In genomic region chr17:29665480-29665807, GRCh38 we compare ENCODE assay signal across 1 cellular context.
A peak's percentile ranks its signal among the peaks of the same experiment; 100 is the strongest.
TF ChIP-seq lines count a peak whose summit lies in the region.

No MANE protein-coding gene starts in this region.

TF ChIP-seq in GM12878, 131 proteins besides CTCF, POLR2A, EP300 and RAD21:
- TF ChIP-seq RELB (IDR thresholded peaks at IDR 0.05; ENCODE audit: low read depth) (no peak), SPI1 (IDR thresholded peaks at IDR 0.05; ENCODE audit: borderline replicate concordance, insufficient read depth, low read depth, low read length) (peak; percentile 72), STAT1 (conservative IDR thresholded peaks at IDR 0.05) (no peak), POLR2AphosphoS5 (IDR thresholded peaks at IDR 0.05; ENCODE audit: low read length) (no peak), RUNX3 (IDR thresholded peaks at IDR 0.05; ENCODE audit: low read length) (peak; percentile 50), NR2C1 (IDR thresholded peaks at IDR 0.05) (no peak), ELK1 (IDR thresholded peaks at IDR 0.05; ENCODE audit: low read depth, low read length) (no peak), NR2C2 (IDR thresholded peaks at IDR 0.05; ENCODE audit: borderline replicate concordance, control insufficient read depth, insufficient read length, low read depth) (no peak), CEBPB (IDR thresholded peaks at IDR 0.05; ENCODE audit: borderline replicate concordance in 1 of 2, low read depth in 2 of 2, low read length in 2 of 2) (0 out of 4 replicates have a peak, but pooled peaks of 1 of the 2 experiments have one; percentile 22)
TF ChIP-seq in GM12878: peak in this region for 3.
